ENCODE assay signal across 8 cellular contexts in genomic region chr13:41960700-41961697, GRCh38. TPM values are rescaled to one million over a fixed set of nuclear protein-coding genes. Genes with fewer than 3 reads are reported as not detected.
DNase-seq lines count a peak whose midpoint lies in the region; ATAC-seq, FAIRE-seq and TF ChIP-seq lines count a peak whose summit lies in the region.

TSS of gene VWA8 (minus strand) at chr13:41961109. CDS start at chr13:41961015, 94 bp downstream.

- H2AFZ ChIP-seq in astrocyte (ENCODE audit: low read depth, low read length) (peak within 1 kb of the TSS; percentile 97), hepatocyte (peak within 1 kb of the TSS; percentile 98)

- H3K27ac ChIP-seq in astrocyte (ENCODE audit: low read depth, low read length) = peak within 1 kb of the TSS; percentile 67
- H3K27ac ChIP-seq in hepatocyte = peak within 1 kb of the TSS; percentile 94
- H3K27ac ChIP-seq in aorta (ENCODE audit: low read depth in 1 of 2, low read length in 2 of 2) = peak within 1 kb of the TSS; percentile 53 to 58

- peak; percentile 82 for DNase-seq in GM12891 (ENCODE audit: insufficient read length, low spot score)
- peak; percentile 45 for DNase-seq in NCI-H128 (lab: John Stamatoyannopoulos, UW; ENCODE audit: unreplicated experiment)
- DNase-seq in astrocyte (ENCODE audit: low read depth) = peak; percentile 72
- DNase-seq in hepatocyte (ENCODE audit: low spot score) = peak; percentile 88
- DNase-seq in renal cortical epithelial cell (ENCODE audit: low read depth) = peak; percentile 42
- DNase-seq in aorta = peak; percentile 88 to 94

- H3K4me3 ChIP-seq in astrocyte (ENCODE audit: insufficient read depth, low read depth, low read length) (peak within 1 kb of the TSS; percentile 87), hepatocyte (peak within 1 kb of the TSS; percentile 73), aorta (ENCODE audit: low read length in 2 of 2) (peak within 1 kb of the TSS; percentile 67 to 68)

- peaks cover 15% of the 10 kb centered on the region for H3K4me1 Mint-ChIP-seq in astrocyte (ENCODE audit: low read depth, unreplicated experiment)

- peaks cover 2% of the 10 kb centered on the region for H3K27me3 Mint-ChIP-seq in astrocyte (ENCODE audit: low read depth, unreplicated experiment)

- TF ChIP-seq CTCF in astrocyte (IDR thresholded peaks at IDR 0.05; ENCODE audit: insufficient read depth, low read depth, low read length) = no peak
- no peak for TF ChIP-seq CTCF in hepatocyte (IDR thresholded peaks at IDR 0.05; ENCODE audit: poor library complexity)

- H3K4me1 ChIP-seq in astrocyte (ENCODE audit: insufficient read depth, low read length) (no peaks in the 10 kb centered on the region), hepatocyte (ENCODE audit: insufficient read depth) (peaks cover 5% of the 10 kb centered on the region), aorta (ENCODE audit: control insufficient read depth in 1 of 2, insufficient read depth in 2 of 2, low read length in 2 of 2) (no peaks in the 10 kb centered on the region)

- ATAC-seq in HG02610 (IDR thresholded peaks at IDR 0.05; ENCODE audit: unreplicated experiment) (peak; percentile 92), aorta (ENCODE audit: low FRiP score) (peak; percentile 97)

- H3K36me3 ChIP-seq in astrocyte (ENCODE audit: insufficient read depth, low read length) (no peaks in the 10 kb centered on the region), hepatocyte (replicated peaks; ENCODE audit: insufficient read depth, low read depth) (no peaks in the 10 kb centered on the region), aorta (ENCODE audit: control insufficient read depth in 1 of 2, insufficient read depth in 2 of 2, low read length in 1 of 2) (no peaks in the 10 kb centered on the region)

- FAIRE-seq in GM12891 (lab: Jason Lieb, UNC) (peak; percentile 91), astrocyte (lab: Jason Lieb, UNC) (no peak)

- peaks cover 4% of the 10 kb centered on the region for H4K20me1 ChIP-seq in astrocyte (ENCODE audit: insufficient read depth, low read length)
- H4K20me1 ChIP-seq in hepatocyte (ENCODE audit: insufficient read depth, poor library complexity, severe bottlenecking) = no peaks in the 10 kb centered on the region

- H3K36me3 Mint-ChIP-seq in astrocyte (ENCODE audit: low read depth, unreplicated experiment) = no peaks in the 10 kb centered on the region

- peak within 1 kb of the TSS; percentile 96 for H3K4me3 Mint-ChIP-seq in astrocyte (ENCODE audit: unreplicated experiment)

- H3K4me2 ChIP-seq in astrocyte (ENCODE audit: low read length) = peak within 1 kb of the TSS; percentile 98
- peak within 1 kb of the TSS; percentile 88 for H3K4me2 ChIP-seq in hepatocyte

- no peaks in the 10 kb centered on the region for H3K9me3 Mint-ChIP-seq in astrocyte (ENCODE audit: unreplicated experiment)

- H3K9me3 ChIP-seq in astrocyte (ENCODE audit: insufficient read depth, low read depth, low read length) = no peaks in the 10 kb centered on the region
- H3K9me3 ChIP-seq in hepatocyte (ENCODE audit: low read depth) = no peaks in the 10 kb centered on the region
- no peaks in the 10 kb centered on the region for H3K9me3 ChIP-seq in aorta (ENCODE audit: control insufficient read depth, low read length)

- intact Hi-C loops in T-helper 2 cell treated with Interferon-gamma antibody and Interleukin-4, amounts not matched to agents 100 ng/mL and 5 ng/mL, for 36 hours (cut with micrococcal nuclease) = loop anchor here (1.0 to 2.0 kb wide), 4 partner anchors 10 to 88 kb away; partner anchors contain the start of gene DGKH
- intact Hi-C loops in aorta (cut with DNase I) = loop anchor here in 1 of 2 donors (5.0 kb wide), 1 partner anchor 81 kb away; no protein-coding TSS in a partner anchor

- no peaks in the 10 kb centered on the region for H3K9me2 ChIP-seq in hepatocyte (replicated peaks; ENCODE audit: insufficient read depth)

- peaks cover 42% of the 10 kb centered on the region for H3K79me2 ChIP-seq in astrocyte (ENCODE audit: insufficient read depth, low read length)
- H3K79me2 ChIP-seq in hepatocyte = peaks cover 43% of the 10 kb centered on the region

- peak; percentile 85 for TF ChIP-seq POLR2A in GM12891 (IDR thresholded peaks at IDR 0.05; ENCODE audit: low read depth, low read length)

- peak within 1 kb of the TSS; percentile 89 for H3K27ac Mint-ChIP-seq in astrocyte (ENCODE audit: unreplicated experiment)

- H3K9ac ChIP-seq in astrocyte (ENCODE audit: low read length) = peak within 1 kb of the TSS; percentile 86

- WGBS in hepatocyte (ENCODE audit: low lambda C conversion rate, missing lambda C conversion rate) = 9% methylated on average over 38 of the region's 84 CpGs
- WGBS in aorta, 2 donors = 1 to 2% methylated on average over 84 of the region's 84 CpGs

- no peaks in the 10 kb centered on the region for H3K27me3 ChIP-seq in astrocyte (ENCODE audit: insufficient read depth, low read length)
- no peaks in the 10 kb centered on the region for H3K27me3 ChIP-seq in hepatocyte
- H3K27me3 ChIP-seq in aorta (ENCODE audit: control insufficient read depth in 1 of 2, insufficient read depth in 2 of 2, low read length in 1 of 2) = no peaks in the 10 kb centered on the region

TF ChIP-seq in GM12891, 5 proteins besides CTCF, POLR2A, EP300 and RAD21:
- peak; percentile 81; the same call in 1 of the 2 replicates for TF ChIP-seq TAF1 (IDR thresholded peaks at IDR 0.05; ENCODE audit: low read depth, low read length)
- peak; percentile 69; the same call in 1 of the 2 replicates for TF ChIP-seq POLR2AphosphoS5 (IDR thresholded peaks at IDR 0.05; ENCODE audit: low read depth, low read length)
- TF ChIP-seq POU2F2 (IDR thresholded peaks at IDR 0.05; ENCODE audit: low read depth, low read length) = no peak

RNA-seq across cellular contexts. Expression of gene VWA8, which starts in this region (rescaled TPM):
- polyA plus RNA-seq in GM12891 (2012; ENCODE audit: low read depth, missing spikeins) = 6.5 TPM
- 17.6 TPM in 2 replicates for total RNA-seq in T-helper 2 cell treated with Interferon-gamma antibody and Interleukin-4, amounts not matched to agents 100 ng/mL and 5 ng/mL, for 36 hours
- total RNA-seq in astrocyte (14.6 and 15.6 TPM in 2 replicates), hepatocyte (19.5 and 26.6 TPM in 2 replicates), renal cortical epithelial cell (29.0 and 45.4 TPM in 2 replicates), aorta (10 to 100 TPM; 15.2 to 18.2 TPM)
- polyA plus RNA-seq in hepatocyte (3.3 and 4.9 TPM in 2 replicates), aorta (1 to 10 TPM; 1.9 to 4.5 TPM)

Comparison
In these comparisons a context has a peak if more than half of its experiments do, and no peak if none do; other contexts are left out.
1. Peak in every context shown above with its lines: DNase-seq, ATAC-seq, H3K4me3 ChIP-seq and H3K27ac ChIP-seq.